In the genomic region with DNA sequence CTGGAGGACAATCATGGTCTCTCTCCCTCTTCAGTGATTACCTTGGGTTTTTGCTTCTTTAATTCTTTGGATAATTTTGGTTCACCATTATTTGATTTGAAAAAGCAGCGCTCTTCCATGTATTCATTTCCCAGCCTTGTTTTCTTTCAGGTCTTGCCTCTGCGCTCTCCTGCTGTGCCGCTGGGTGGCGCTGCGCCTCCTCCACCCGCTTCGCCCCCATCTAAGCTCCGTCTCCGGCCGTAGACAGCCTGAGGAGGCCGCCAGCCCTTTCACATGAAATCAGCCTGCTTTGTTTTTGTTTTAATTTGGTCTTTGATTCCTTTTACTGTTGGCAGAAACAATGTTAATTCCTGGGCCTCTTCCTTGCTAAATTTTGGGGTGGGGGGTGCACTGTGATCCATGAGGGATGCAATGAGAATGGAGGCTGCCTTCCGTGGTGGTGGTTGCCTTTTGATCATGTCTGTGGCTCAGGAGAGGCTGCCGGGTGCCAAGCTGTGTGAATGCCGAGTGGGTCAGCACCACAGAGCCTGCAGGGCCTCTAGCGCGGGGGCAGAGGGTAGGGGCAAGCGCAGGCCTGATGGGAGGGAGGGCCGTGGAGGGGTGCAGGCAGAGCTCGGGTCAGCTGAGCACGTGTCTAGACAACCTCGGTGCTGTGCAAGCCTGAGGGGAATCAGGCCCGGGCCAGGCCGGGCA, we compare ENCODE assay signal across 8 cellular contexts.
DNase-seq lines count a peak whose midpoint lies in the region; ATAC-seq, FAIRE-seq and TF ChIP-seq lines count a peak whose summit lies in the region.

No MANE protein-coding gene starts in this region.

- no peak for FAIRE-seq in D721Med (lab: Jason Lieb, UNC)

- peaks cover 89% of the 10 kb centered on the region for H3K36me3 Mint-ChIP-seq in activated T-cell treated with anti-CD3 and anti-CD28 coated beads, Interleukin-2, amount 50 U/mL, for 24 hours (ENCODE audit: low read depth)
- H3K36me3 Mint-ChIP-seq in nephron (ENCODE audit: low read depth), result peaks cover 37% of the 10 kb centered on the region

- peak; percentile 60 for ATAC-seq in esophagus mucosa
- ATAC-seq in GM18873 (IDR thresholded peaks at IDR 0.05; ENCODE audit: low FRiP score, unreplicated experiment), result no peak

- no peaks in the 10 kb centered on the region for H3K9me3 Mint-ChIP-seq in activated T-cell treated with anti-CD3 and anti-CD28 coated beads, Interleukin-2, amount 50 U/mL, for 24 hours
- H3K9me3 Mint-ChIP-seq in nephron, result no peaks in the 10 kb centered on the region

- TF ChIP-seq CTCF in D721Med (IDR thresholded peaks at IDR 0.05; ENCODE audit: insufficient read depth, missing control alignments), result peak; percentile 7
- TF ChIP-seq CTCF in nephron (IDR thresholded peaks at IDR 0.05; ENCODE audit: unreplicated experiment in 3 of 3), result peak; percentile 71 to 81 (median 73)

- no peak for DNase-seq in D721Med (ENCODE audit: insufficient read length, low spot score)
- DNase-seq in MV-4-11 (lab: John Stamatoyannopoulos, UW), result peak; percentile 17
- DNase-seq in activated T-cell treated with anti-CD3 and anti-CD28 coated beads, Interleukin-2, amount 50 U/mL, for 24 hours, result peak; percentile 64
- no peak for DNase-seq in NCI-H446 (lab: John Stamatoyannopoulos, UW)
- DNase-seq in amniotic stem cell (lab: John Stamatoyannopoulos, UW), result no peak

- H3K27me3 Mint-ChIP-seq in activated T-cell treated with anti-CD3 and anti-CD28 coated beads, Interleukin-2, amount 50 U/mL, for 24 hours, result no peaks in the 10 kb centered on the region
- H3K27me3 Mint-ChIP-seq in nephron (ENCODE audit: low read depth), result no peaks in the 10 kb centered on the region

- no peak overlapping the region for H3K4me3 Mint-ChIP-seq in activated T-cell treated with anti-CD3 and anti-CD28 coated beads, Interleukin-2, amount 50 U/mL, for 24 hours
- H3K4me3 Mint-ChIP-seq in nephron, result no peak overlapping the region

- peak overlapping the region; percentile 19 for H3K27ac Mint-ChIP-seq in activated T-cell treated with anti-CD3 and anti-CD28 coated beads, Interleukin-2, amount 50 U/mL, for 24 hours
- H3K27ac Mint-ChIP-seq in nephron, result peak overlapping the region; percentile 42 to 82 (median 57)

- H3K4me1 Mint-ChIP-seq in activated T-cell treated with anti-CD3 and anti-CD28 coated beads, Interleukin-2, amount 50 U/mL, for 24 hours (ENCODE audit: low read depth), result peaks cover 14% of the 10 kb centered on the region
- H3K4me1 Mint-ChIP-seq in nephron, result peaks cover 7% of the 10 kb centered on the region

Comparison
In these comparisons a context has a peak if more than half of its experiments do, and no peak if none do; other contexts are left out.
1. DNase-seq: peak in MV-4-11 (single experiment) and activated T-cell treated with anti-CD3 and anti-CD28 coated beads, Interleukin-2, amount 50 U/mL, for 24 hours (single experiment); none in D721Med (single experiment), NCI-H446 (0 of 2) and amniotic stem cell (single experiment).